Comparison of ENCODE assay signal across 13 cellular contexts in genomic region chr2:240922234-240922981, GRCh38. TPM values are rescaled to one million over a fixed set of nuclear protein-coding genes. Genes with fewer than 3 reads are reported as not detected.
DNase-seq lines count a peak whose midpoint lies in the region; ATAC-seq and TF ChIP-seq lines count a peak whose summit lies in the region.
"Had no signal": no experiment of that assay in that cellular context is flagged by ENCODE, and none has a peak within 500 bp of the region (broad histone marks: within the 10 kb centered on the region; RNA-seq: fewer than 3 reads in every experiment).

No MANE protein-coding gene starts in this region.

- no peaks in the 10 kb centered on the region for H3K36me3 Mint-ChIP-seq in T-helper 17 cell (ENCODE audit: low read depth)

- peak; percentile 59 for DNase-seq in activated effector memory CD4-positive, alpha-beta T cell treated with anti-CD3 and anti-CD28 coated beads, Interleukin-2, amount 50 U/mL, for 16 hours
- DNase-seq in activated effector memory CD4-positive, alpha-beta T cell treated with Interleukin-2 at 50 U/mL for 16 hours, result no peak
- DNase-seq in T-helper 17 cell, result peak; percentile 2 to 6 (median 6)
- peak; percentile 30 for DNase-seq in islet precursor cell
- DNase-seq in stomach, result peak; percentile 8
- no peak for DNase-seq in DMS53 treated with DMSO at 0.1 percent for 48 hours (lab: John Stamatoyannopoulos, UW; ENCODE audit: unreplicated experiment)
- DNase-seq in NCI-H146 treated with DMSO at 0.1 percent for 48 hours (lab: John Stamatoyannopoulos, UW; ENCODE audit: unreplicated experiment), result no peak
- DNase-seq in cerebellar cortex (ENCODE audit: low spot score), result no peak
- DNase-seq: NCI-H2171, SHP77 had no signal

- TF ChIP-seq CTCF in stomach (IDR thresholded peaks at IDR 0.05), result no peak

- no peak for TF ChIP-seq EP300 in stomach (IDR thresholded peaks at IDR 0.05)

- peaks cover 2% of the 10 kb centered on the region for H3K4me1 Mint-ChIP-seq in T-helper 17 cell

- intact Hi-C loops in stomach (cut with DNase I; ENCODE audit: low total_unique reads), result no loop called here

- no peak for ATAC-seq in T-helper 17 cell
- ATAC-seq: activated CD4-positive, CD25-positive, alpha-beta regulatory T cell treated with anti-CD3 and anti-CD28 coated beads, Interleukin-2, amount 50 U/mL, for 24 hours had no signal

- no peak overlapping the region for H3K27ac Mint-ChIP-seq in T-helper 17 cell
- H3K27ac Mint-ChIP-seq: GM23338 had no signal

- no peak overlapping the region for H3K4me3 Mint-ChIP-seq in T-helper 17 cell
- H3K4me3 Mint-ChIP-seq: GM23338 had no signal

- H3K27ac ChIP-seq in stomach, result peak overlapping the region in 1 of 5 donors; percentile 77

- H3K4me3 ChIP-seq in stomach, result no peak overlapping the region
- H3K4me3 ChIP-seq: GM23338 had no signal

- peaks cover 5% of the 10 kb centered on the region for H3K27me3 Mint-ChIP-seq in T-helper 17 cell

- WGBS in stomach, 5 donors, result 80 to 86% (median 85%) methylated on average over 10 to 18 of the region's 18 CpGs; no CpG with 5 or more reads in 1 of the 5 donors

- peaks cover 0 to 13% (median 5%) of the 10 kb centered on the region in 4 donors for H3K4me1 ChIP-seq in stomach

- no peaks in the 10 kb centered on the region for H3K9me3 ChIP-seq in T-helper 17 cell (ENCODE audit: control insufficient read depth, low read length, poor library complexity, severe bottlenecking)
- H3K9me3 ChIP-seq in stomach, result no peaks in the 10 kb centered on the region

- TF ChIP-seq POLR2A in stomach (IDR thresholded peaks at IDR 0.05), result no peak

- no peaks in the 10 kb centered on the region for H3K36me3 ChIP-seq in stomach

- H3K27me3 ChIP-seq in stomach, result peaks cover 0 to under 1% (median 0%) of the 10 kb centered on the region in 3 donors

RNA-seq across cellular contexts. Expression of gene CROCC2, which starts 16.3 kb away (rescaled TPM):
- total RNA-seq in T-helper 17 cell, result not detected
- total RNA-seq in stomach, result 1 to 10 TPM in 1 of 5 donors, not detected in 4; 4.9 TPM
- under 1 TPM in 1 of 3 donors, not detected in 2; 0.03 TPM for polyA plus RNA-seq in stomach
- total RNA-seq: GM23338 had no signal
- polyA plus RNA-seq: BJ, GM23338 had no signal

RNA-seq across cellular contexts. Expression of gene MAB21L4, which starts 26.5 kb away (rescaled TPM):
- not detected for total RNA-seq in T-helper 17 cell
- total RNA-seq in stomach, result 1 to 10 TPM in 1 of 5 donors, under 1 TPM in 2, not detected in 2; 0.45 to 4.9 (median 0.55) TPM
- polyA plus RNA-seq in stomach, result 10 to 100 TPM in 1 of 3 donors, 1 to 10 TPM in 2; 6.0 to 48.9 (median 9.1) TPM
- total RNA-seq: GM23338 had no signal
- polyA plus RNA-seq: BJ, GM23338 had no signal

RNA-seq across cellular contexts. Expression of gene AGXT, which starts 53.8 kb away (rescaled TPM):
- total RNA-seq in T-helper 17 cell, result not detected
- not detected for total RNA-seq in stomach
- polyA plus RNA-seq in stomach, result not detected
- total RNA-seq: GM23338 had no signal
- polyA plus RNA-seq: BJ, GM23338 had no signal

Comparison
In these comparisons a context has a peak if more than half of its experiments do, and no peak if none do; other contexts are left out.
1. DNase-seq: peak in activated effector memory CD4-positive, alpha-beta T cell treated with anti-CD3 and anti-CD28 coated beads, Interleukin-2, amount 50 U/mL, for 16 hours (single experiment), T-helper 17 cell (3 of 3), islet precursor cell (single experiment) and stomach (single experiment); none in activated effector memory CD4-positive, alpha-beta T cell treated with Interleukin-2 at 50 U/mL for 16 hours (single experiment), DMS53 treated with DMSO at 0.1 percent for 48 hours (single experiment), NCI-H146 treated with DMSO at 0.1 percent for 48 hours (single experiment) and cerebellar cortex (single experiment).